In the genomic region with DNA sequence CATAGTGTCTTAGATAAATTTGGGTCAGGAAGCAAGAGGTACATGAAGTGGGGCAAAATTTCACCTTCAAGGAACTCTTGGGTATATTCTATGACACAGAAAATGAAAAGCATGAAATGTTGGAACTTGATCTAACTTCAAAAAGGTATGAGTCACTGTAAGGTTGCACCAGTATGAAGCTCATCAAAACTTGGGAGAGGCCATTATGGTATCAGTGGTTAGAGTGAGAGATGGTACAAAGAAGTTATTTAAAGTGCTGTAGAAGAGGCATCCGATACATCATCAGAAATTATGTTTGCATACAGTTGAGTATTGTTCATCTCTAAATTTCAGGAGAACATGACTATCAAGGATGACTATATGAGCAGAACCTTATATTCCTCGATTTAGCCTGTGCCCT, we compare ENCODE assay signal across 34 cellular contexts.
"Had no signal": no experiment of that assay in that cellular context is flagged by ENCODE, and none has a peak within 500 bp of the region (broad histone marks: within the 10 kb centered on the region; RNA-seq: fewer than 3 reads in every experiment).

No MANE protein-coding gene starts in this region.

- H3K4me3 ChIP-seq: adrenal gland, body of pancreas, breast epithelium had no signal

- H3K27ac Mint-ChIP-seq: activated B cell treated with CpG ODN at 0.5 μM for 24 hours; activated CD4-positive, alpha-beta memory T cell treated with anti-CD3 and anti-CD28 coated beads for 36 hours; activated CD4-positive, alpha-beta T cell treated with anti-CD3 and anti-CD28 coated beads, Interleukin-2, amount 10 ng/mL, durations not matched to agents 24 days and 14 days; activated naive CD4-positive, alpha-beta T cell treated with anti-CD3 and anti-CD28 coated beads for 36 hours; activated naive CD4-positive, alpha-beta T cell treated with anti-CD3 and anti-CD28 coated beads, Interleukin-2, amount 50 U/mL, for 72 hours; activated naive CD8-positive, alpha-beta T cell treated with anti-CD3 and anti-CD28 coated beads, Interleukin-2, amount 10 ng/mL, durations not matched to agents 7 days and 5 days; activated T-cell treated with anti-CD3 and anti-CD28 coated beads, Interleukin-2, amount 50 U/mL, for 72 hours; activated T-helper 1 cell treated with anti-CD3 and anti-CD28 coated beads, Interleukin-12 subunit alpha, Interleukin-12 subunit beta, Interleukin-2, Interleukin-4 antibody, amounts not matched to agents 30 ng/mL and 10 ng/mL and 1 ng/mL, durations not matched to agents 14 hours and 24 hours and 36 hours; activated T-helper 17 cell treated with anti-CD3 and anti-CD28 coated beads, Interleukin-2, amount 50 U/mL, for 72 hours; T-helper 1 cell treated with Interleukin-12 subunit alpha and Interleukin-12 subunit beta and Interleukin-4 antibody, amounts not matched to agents 30 μg/mL and 1 μg/mL, for 36 hours; T-helper 2 cell treated with Interferon-gamma antibody and Interleukin-4, amounts not matched to agents 5 μg/mL and 100 μg/mL, for 36 hours had no signal

- H3K4me3 Mint-ChIP-seq: activated B cell treated with CpG ODN at 0.5 μM for 24 hours; activated CD4-positive, alpha-beta memory T cell treated with anti-CD3 and anti-CD28 coated beads for 36 hours; activated CD4-positive, alpha-beta T cell treated with anti-CD3 and anti-CD28 coated beads, Interleukin-2, amount 10 ng/mL, durations not matched to agents 24 days and 14 days; activated naive CD4-positive, alpha-beta T cell treated with anti-CD3 and anti-CD28 coated beads for 36 hours; activated naive CD8-positive, alpha-beta T cell treated with anti-CD3 and anti-CD28 coated beads, Interleukin-2, amount 10 ng/mL, durations not matched to agents 7 days and 5 days; activated T-cell treated with anti-CD3 and anti-CD28 coated beads, Interleukin-2, amount 50 U/mL, for 4 hours; activated T-cell treated with anti-CD3 and anti-CD28 coated beads, Interleukin-2, amount 50 U/mL, for 72 hours; activated T-helper 1 cell treated with anti-CD3 and anti-CD28 coated beads, Interleukin-12 subunit alpha, Interleukin-12 subunit beta, Interleukin-2, Interleukin-4 antibody, amounts not matched to agents 30 ng/mL and 10 ng/mL and 1 ng/mL, durations not matched to agents 14 hours and 24 hours and 36 hours; activated T-helper 17 cell treated with anti-CD3 and anti-CD28 coated beads, Interleukin-2, amount 50 U/mL, for 72 hours; T-helper 1 cell treated with Interleukin-12 subunit alpha and Interleukin-12 subunit beta and Interleukin-4 antibody, amounts not matched to agents 30 μg/mL and 1 μg/mL, for 36 hours; T-helper 2 cell treated with Interferon-gamma antibody and Interleukin-4, amounts not matched to agents 5 μg/mL and 100 μg/mL, for 36 hours had no signal

- H3K36me3 ChIP-seq: adrenal gland, brain microvascular endothelial cell, breast epithelium had no signal

- ATAC-seq: activated naive CD4-positive, alpha-beta T cell treated with anti-CD3 and anti-CD28 coated beads, Interleukin-2, amount 50 U/mL, for 72 hours; activated T-cell treated with anti-CD3 and anti-CD28 coated beads, Interleukin-2, amount 50 U/mL, for 72 hours; activated T-helper 17 cell treated with anti-CD3 and anti-CD28 coated beads, Interleukin-2, amount 50 U/mL, for 72 hours; body of pancreas had no signal

- H3K27me3 ChIP-seq: adrenal gland, body of pancreas, brain microvascular endothelial cell, breast epithelium had no signal

- H3K27me3 Mint-ChIP-seq: activated CD4-positive, alpha-beta memory T cell treated with anti-CD3 and anti-CD28 coated beads for 36 hours; activated naive CD8-positive, alpha-beta T cell treated with anti-CD3 and anti-CD28 coated beads, Interleukin-2, amount 10 ng/mL, durations not matched to agents 7 days and 5 days; activated T-helper 17 cell treated with anti-CD3 and anti-CD28 coated beads, Interleukin-2, amount 50 U/mL, for 72 hours had no signal

- DNase-seq: activated B cell treated with CpG ODN at 0.5 μM for 24 hours; activated CD4-positive, alpha-beta memory T cell treated with anti-CD3 and anti-CD28 coated beads for 36 hours; activated CD4-positive, alpha-beta T cell treated with anti-CD3 and anti-CD28 coated beads for 4 hours; activated CD4-positive, alpha-beta T cell treated with anti-CD3 and anti-CD28 coated beads, Interleukin-2, amount 10 ng/mL, durations not matched to agents 24 days and 14 days; activated CD4-positive, alpha-beta T cell treated with anti-CD3 and anti-CD28 coated beads, Interleukin-2, amount 50 U/mL, for 1 hour; activated CD4-positive, alpha-beta T cell treated with anti-CD3 and anti-CD28 coated beads, Interleukin-2, amount 50 U/mL, for 4 hours; activated CD4-positive, CD25-positive, alpha-beta regulatory T cell treated with anti-CD3 and anti-CD28 coated beads, Interleukin-2, amount 50 U/mL, for 72 hours; activated CD8-positive, alpha-beta memory T cell treated with anti-CD3 and anti-CD28 coated beads, Interleukin-2, amount 50 U/mL, for 4 hours; activated effector memory CD4-positive, alpha-beta T cell treated with anti-CD3 and anti-CD28 coated beads, Interleukin-2, amount 50 U/mL, for 16 hours; activated gamma-delta T cell treated with Interleukin-2 at 50 U/mL for 16 hours; activated naive CD4-positive, alpha-beta T cell; activated naive CD4-positive, alpha-beta T cell treated with anti-CD3 and anti-CD28 coated beads for 36 hours; activated naive CD4-positive, alpha-beta T cell treated with anti-CD3 and anti-CD28 coated beads, Interleukin-2, amount 50 U/mL, for 16 hours; activated naive CD8-positive, alpha-beta T cell treated with anti-CD3 and anti-CD28 coated beads, Interleukin-2, amount 10 ng/mL, durations not matched to agents 7 days and 5 days; activated T-cell treated with anti-CD3 and anti-CD28 coated beads for 4 hours; activated T-cell treated with anti-CD3 and anti-CD28 coated beads, Interleukin-2, amount 50 U/mL, for 1 hour; activated T-cell treated with anti-CD3 and anti-CD28 coated beads, Interleukin-2, amount 50 U/mL, for 4 hours; activated T-cell treated with anti-CD3 and anti-CD28 coated beads, Interleukin-2, amount 50 U/mL, for 72 hours; adrenal gland; amniotic stem cell; aorta; body of pancreas; brain microvascular endothelial cell; central memory CD4-positive, alpha-beta T cell; T-helper 1 cell; T-helper 2 cell; T-helper 9 cell had no signal

- H3K9me3 ChIP-seq: adrenal gland had no signal

- H3K4me1 ChIP-seq: adrenal gland, body of pancreas, breast epithelium had no signal

- H3K27ac ChIP-seq: adrenal gland, body of pancreas, brain microvascular endothelial cell, breast epithelium, VCaP had no signal

- H3K4me1 Mint-ChIP-seq: activated B cell treated with CpG ODN at 0.5 μM for 24 hours; activated naive CD8-positive, alpha-beta T cell treated with anti-CD3 and anti-CD28 coated beads, Interleukin-2, amount 10 ng/mL, durations not matched to agents 7 days and 5 days; activated T-helper 17 cell treated with anti-CD3 and anti-CD28 coated beads, Interleukin-2, amount 50 U/mL, for 72 hours had no signal
